ENCODE assay signal across 24 cellular contexts in genomic region chr9:11868795-11869194, GRCh38.
"Had no signal": no experiment of that assay in that cellular context is flagged by ENCODE, and none has a peak within 500 bp of the region (broad histone marks: within the 10 kb centered on the region; RNA-seq: fewer than 3 reads in every experiment).

No MANE protein-coding gene starts in this region.

- H3K4me2 ChIP-seq: smooth muscle cell had no signal

- H3K27ac ChIP-seq: epithelial cell of prostate, esophagus muscularis mucosa, gastrocnemius medialis, heart right ventricle, lower lobe of right lung, pancreas, tibial artery, upper lobe of left lung, uterus had no signal

- H3K36me3 Mint-ChIP-seq: natural killer cell treated with Interleukin-12 subunit alpha and Interleukin-12 subunit beta and Interleukin-15 and Interleukin-18, amount 100 ng/mL, for 72 hours; stimulated activated effector memory CD8-positive, alpha-beta T cell treated with anti-CD3 and anti-CD28 coated beads, Interleukin-12 subunit alpha, Interleukin-12 subunit beta, amount 100 ng/mL, for 72 hours had no signal

- H3K27me3 Mint-ChIP-seq: dendritic cell treated with granulocyte-macrophage colony-stimulating factor and Interleukin-4, amounts not matched to agents 40 ng/mL and 50 ng/mL, for 4 days; effector memory CD8-positive, alpha-beta T cell; natural killer cell treated with Interleukin-12 subunit alpha and Interleukin-12 subunit beta and Interleukin-15 and Interleukin-18, amount 100 ng/mL, for 72 hours; progenitor cell of endocrine pancreas had no signal

- H3K4me3 ChIP-seq: esophagus muscularis mucosa, gastrocnemius medialis, heart right ventricle, lower lobe of right lung, pancreas, smooth muscle cell, tibial artery, upper lobe of left lung, uterus had no signal

- ATAC-seq: effector memory CD8-positive, alpha-beta T cell; gastrocnemius medialis; heart right ventricle; lower lobe of right lung; natural killer cell treated with Interleukin-12 subunit alpha and Interleukin-12 subunit beta and Interleukin-15 and Interleukin-18, amount 100 ng/mL, for 72 hours; pancreas; right cardiac atrium; stimulated activated effector memory CD8-positive, alpha-beta T cell treated with anti-CD3 and anti-CD28 coated beads, Interleukin-12 subunit alpha, Interleukin-12 subunit beta, amount 100 ng/mL, for 72 hours; stimulated activated naive CD8-positive, alpha-beta T cell treated with anti-CD3 and anti-CD28 coated beads, Interleukin-15, Interleukin-2, amounts not matched to agents 100 U/mL and 50 U/mL, for 24 hours had no signal

- H3K27ac Mint-ChIP-seq: dendritic cell treated with granulocyte-macrophage colony-stimulating factor and Interleukin-4, amounts not matched to agents 40 ng/mL and 50 ng/mL, for 4 days; effector memory CD8-positive, alpha-beta T cell; natural killer cell treated with Interleukin-12 subunit alpha and Interleukin-12 subunit beta and Interleukin-15 and Interleukin-18, amount 100 ng/mL, for 72 hours; progenitor cell of endocrine pancreas; stimulated activated effector memory CD8-positive, alpha-beta T cell treated with anti-CD3 and anti-CD28 coated beads, Interleukin-12 subunit alpha, Interleukin-12 subunit beta, amount 100 ng/mL, for 72 hours had no signal

- H3K4me1 Mint-ChIP-seq: stimulated activated effector memory CD8-positive, alpha-beta T cell treated with anti-CD3 and anti-CD28 coated beads, Interleukin-12 subunit alpha, Interleukin-12 subunit beta, amount 100 ng/mL, for 72 hours had no signal

- H3K27me3 ChIP-seq: esophagus muscularis mucosa, gastrocnemius medialis, heart right ventricle, pancreas, tibial artery, upper lobe of left lung, uterus had no signal

- H3K9me3 ChIP-seq: esophagus muscularis mucosa, gastrocnemius medialis, lower lobe of right lung, pancreas, tibial artery, upper lobe of left lung, uterus had no signal

- H3K4me1 ChIP-seq: esophagus muscularis mucosa, gastrocnemius medialis, heart right ventricle, lower lobe of right lung, pancreas, tibial artery, upper lobe of left lung, uterus had no signal

- H3K36me3 ChIP-seq: esophagus muscularis mucosa, gastrocnemius medialis, heart right ventricle, lower lobe of right lung, pancreas, tibial artery, upper lobe of left lung, uterus had no signal

- H3K9me3 Mint-ChIP-seq: dendritic cell treated with granulocyte-macrophage colony-stimulating factor and Interleukin-4, amounts not matched to agents 40 ng/mL and 50 ng/mL, for 4 days had no signal

- H3K4me3 Mint-ChIP-seq: dendritic cell treated with granulocyte-macrophage colony-stimulating factor and Interleukin-4, amounts not matched to agents 40 ng/mL and 50 ng/mL, for 4 days; effector memory CD8-positive, alpha-beta T cell; natural killer cell treated with Interleukin-12 subunit alpha and Interleukin-12 subunit beta and Interleukin-15 and Interleukin-18, amount 100 ng/mL, for 72 hours; stimulated activated effector memory CD8-positive, alpha-beta T cell treated with anti-CD3 and anti-CD28 coated beads, Interleukin-12 subunit alpha, Interleukin-12 subunit beta, amount 100 ng/mL, for 72 hours had no signal

- DNase-seq: effector memory CD8-positive, alpha-beta T cell; gastrocnemius medialis; heart right ventricle; hypothalamus; kidney glomerular epithelial cell; lower lobe of right lung; mesenchymal stem cell; midbrain; occipital lobe; pancreas; right cardiac atrium; stimulated activated CD4-positive, alpha-beta T cell treated with anti-CD3 and anti-CD28 coated beads, Interleukin-2, amount 100 ng/mL, for 48 hours; stimulated activated CD8-positive, alpha-beta memory T cell treated with anti-CD3 and anti-CD28 coated beads, Interleukin-4, amount 100 ng/mL, for 48 hours; stimulated activated naive CD8-positive, alpha-beta T cell treated with anti-CD3 and anti-CD28 coated beads, Interleukin-15, Interleukin-2, amounts not matched to agents 100 U/mL and 50 U/mL, for 24 hours; tibial artery; upper lobe of left lung; uterus had no signal
